In the genomic region with DNA sequence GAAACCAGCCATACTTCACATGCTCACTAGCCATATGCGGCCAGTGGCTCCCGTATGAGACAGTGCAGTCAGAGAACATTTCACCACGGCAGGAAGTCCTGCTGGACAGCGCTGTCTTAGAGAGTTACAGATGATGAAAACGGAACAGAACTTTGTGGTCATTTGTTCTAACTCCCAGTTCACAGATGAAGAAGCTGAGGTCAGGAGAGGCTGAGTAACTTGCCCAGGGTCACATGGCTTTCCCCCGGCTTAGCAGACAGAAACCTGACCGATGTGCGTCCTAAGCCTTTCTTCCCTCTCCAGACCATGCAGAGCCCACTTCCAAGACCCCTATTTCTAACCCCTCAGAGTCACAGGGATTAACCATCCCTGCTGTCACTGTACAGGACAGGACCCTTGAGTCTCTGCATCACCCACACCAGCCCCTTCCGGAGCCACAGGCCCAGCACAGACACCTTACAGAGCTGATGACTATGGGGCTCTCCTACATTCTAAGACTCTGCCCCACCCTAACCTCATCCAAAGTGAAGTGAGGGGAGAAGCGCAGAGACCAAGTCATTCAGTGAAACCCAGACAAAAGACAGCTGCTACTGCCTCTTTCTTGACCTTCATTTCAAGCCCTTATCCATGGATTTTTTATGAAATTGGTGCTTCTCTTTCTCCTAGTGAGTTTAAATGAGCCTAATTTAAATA, we compare ENCODE assay signal across 8 cellular contexts.
DNase-seq lines count a peak whose midpoint lies in the region; ATAC-seq and TF ChIP-seq lines count a peak whose summit lies in the region.

No MANE protein-coding gene starts in this region.

- H2BK12ac ChIP-seq in mesenchymal stem cell (ENCODE audit: low read length in 2 of 2) = no peak overlapping the region

- H3K36me3 ChIP-seq in mesenchymal stem cell (ENCODE audit: control insufficient read depth in 1 of 2, insufficient read depth in 2 of 2, low read depth in 1 of 2, low read length in 2 of 2) (peaks cover 0 to 40% of the 10 kb centered on the region in 2 experiments), left lung (peaks cover 0 to 3% of the 10 kb centered on the region in 2 donors)

- H2BK5ac ChIP-seq in mesenchymal stem cell (ENCODE audit: low read depth, low read length, poor library complexity, severe bottlenecking) = no peak overlapping the region

- H3K27me3 ChIP-seq in mesenchymal stem cell (ENCODE audit: control insufficient read depth in 1 of 2, insufficient read depth in 1 of 2, low read length in 2 of 2) (peaks cover 0 to 27% of the 10 kb centered on the region in 2 experiments), left lung (peaks cover 0 to 3% of the 10 kb centered on the region in 2 donors)

- H3K23ac ChIP-seq in mesenchymal stem cell (ENCODE audit: low read length in 2 of 2) = no peak overlapping the region

- no peak overlapping the region for H2BK15ac ChIP-seq in mesenchymal stem cell (ENCODE audit: low read depth, poor library complexity, severe bottlenecking)

- H3K4me3 ChIP-seq in mesenchymal stem cell (ENCODE audit: insufficient read depth in 1 of 2, low read depth in 1 of 2, low read length in 2 of 2) (peak overlapping the region in 1 of 2 experiments; percentile 56), left lung (no peak overlapping the region)

- no peak overlapping the region for H4K8ac ChIP-seq in mesenchymal stem cell (ENCODE audit: low read length)

- H3K4me1 ChIP-seq in mesenchymal stem cell (ENCODE audit: control insufficient read depth, insufficient read depth, low read depth, low read length) (peaks cover 3% of the 10 kb centered on the region), left lung (no peaks in the 10 kb centered on the region)

- no peak for TF ChIP-seq CTCF in left lung (IDR thresholded peaks at IDR 0.05)

- intact Hi-C loops in left lung (cut with DNase I) = no loop called here

- no peak overlapping the region for H2AK5ac ChIP-seq in mesenchymal stem cell (ENCODE audit: low read length, severe bottlenecking)

- H3K27ac ChIP-seq in mesenchymal stem cell (ENCODE audit: low read length, poor library complexity, severe bottlenecking) = no peak overlapping the region
- no peak overlapping the region for H3K27ac ChIP-seq in left lung
- no peak overlapping the region for H3K27ac ChIP-seq in caudate nucleus (ENCODE audit: low read depth, low read length)

- ATAC-seq in GM18873 (IDR thresholded peaks at IDR 0.05; ENCODE audit: low FRiP score, unreplicated experiment) = peak; percentile 80
- ATAC-seq in GM21825 (IDR thresholded peaks at IDR 0.05; ENCODE audit: unreplicated experiment) = peak; percentile 71
- peak; percentile 55 for ATAC-seq in HG03558 (IDR thresholded peaks at IDR 0.05; ENCODE audit: extremely low read depth, unreplicated experiment)
- ATAC-seq in left lung = no peak

- WGBS in mesenchymal stem cell = 92% methylated on average over 9 of the region's 10 CpGs

- no peak overlapping the region for H2BK120ac ChIP-seq in mesenchymal stem cell (ENCODE audit: low read depth, low read length)

- no peak overlapping the region for H2AFZ ChIP-seq in mesenchymal stem cell (ENCODE audit: low read depth, low read length)

- no peak overlapping the region for H3K4ac ChIP-seq in mesenchymal stem cell (ENCODE audit: low read depth in 1 of 2, low read length in 2 of 2)

- H3K18ac ChIP-seq in mesenchymal stem cell (ENCODE audit: low read depth in 1 of 2, low read length in 2 of 2) = no peak overlapping the region

- H3K9ac ChIP-seq in mesenchymal stem cell (ENCODE audit: low read length) = peak overlapping the region; percentile 68

- H3K9me3 ChIP-seq in mesenchymal stem cell (ENCODE audit: control insufficient read depth, low read length) = no peaks in the 10 kb centered on the region
- no peaks in the 10 kb centered on the region for H3K9me3 ChIP-seq in left lung

- no peak overlapping the region for H3K14ac ChIP-seq in mesenchymal stem cell (ENCODE audit: low read length in 2 of 2)

- no peak overlapping the region for H3K4me2 ChIP-seq in mesenchymal stem cell (ENCODE audit: low read length, poor library complexity, severe bottlenecking)

- no peak overlapping the region for H4K91ac ChIP-seq in mesenchymal stem cell (ENCODE audit: low read length)

- H3K79me1 ChIP-seq in mesenchymal stem cell (replicated peaks; ENCODE audit: low read length, poor library complexity, severe bottlenecking) = peaks cover 17% of the 10 kb centered on the region

- no peak for DNase-seq in mesenchymal stem cell
- DNase-seq in NCI-H1436 (lab: John Stamatoyannopoulos, UW) = no peak
- DNase-seq in left lung = no peak
- no peak for DNase-seq in caudate nucleus (lab: John Stamatoyannopoulos, UW)
- no peak for DNase-seq in stimulated activated CD4-positive, alpha-beta T cell treated with anti-CD3 and anti-CD28 coated beads, Interleukin-12 subunit alpha, Interleukin-12 subunit beta, amount 100 ng/mL, for 4 hours
